Comparison of ENCODE assay signal across 27 cellular contexts in genomic region chr14:88179725-88180124, GRCh38.
DNase-seq lines count a peak whose midpoint lies in the region; ATAC-seq, FAIRE-seq and TF ChIP-seq lines count a peak whose summit lies in the region.
"Had no signal": no experiment of that assay in that cellular context is flagged by ENCODE, and none has a peak within 500 bp of the region (broad histone marks: within the 10 kb centered on the region; RNA-seq: fewer than 3 reads in every experiment).

No MANE protein-coding gene starts in this region.

- H3K27me3 ChIP-seq in GM12878 (replicated peaks in 1 of 2; ENCODE audit: control insufficient read depth in 2 of 2, insufficient read depth in 2 of 2, low read length in 1 of 2): no peaks in the 10 kb centered on the region; a peak in 2 of 4 replicates
- no peaks in the 10 kb centered on the region for H3K27me3 ChIP-seq in transverse colon

- SMC1A ChIA-PET in GM12878 (lab: Charles Lee; ENCODE audit: uncharacterized antibody, unreplicated experiment): no interaction called here

- H3K36me3 ChIP-seq in GM12878 (ENCODE audit: control insufficient read depth in 2 of 2, insufficient read depth in 2 of 2, low read length in 1 of 2): no peaks in the 10 kb centered on the region
- H3K36me3 ChIP-seq in transverse colon: no peaks in the 10 kb centered on the region
- H3K36me3 ChIP-seq: HAP-1 had no signal

- H2AFZ ChIP-seq in GM12878 (ENCODE audit: control insufficient read depth, low read depth, low read length): no peak overlapping the region
- H2AFZ ChIP-seq: GM23248 had no signal

- POLR2A ChIA-PET in GM12878 (lab: Charles Lee): no interaction called here

- RAD21 ChIA-PET in GM12878 (lab: Charles Lee; ENCODE audit: unreplicated experiment): interaction anchor here (1.6 kb wide), 1 partner anchor 164 kb away, joined by 3 read pairs; no protein-coding TSS in a partner anchor

- H3K4me1 ChIP-seq in GM12878 (ENCODE audit: control insufficient read depth, insufficient read depth, low read length) (no peaks in the 10 kb centered on the region), transverse colon (no peaks in the 10 kb centered on the region)
- H3K4me1 ChIP-seq: HAP-1 had no signal

- H3K9me3 Mint-ChIP-seq in stimulated activated memory B cell treated with anti-CD40 and anti-IgM and Interleukin-4, amounts not matched to agents 10 μg/mL and 1 μg/mL and 100 μg/mL, for 72 hours: no peaks in the 10 kb centered on the region
- H3K9me3 Mint-ChIP-seq: T-cell had no signal

- WGBS in GM12878 (ENCODE audit: insufficient coverage, insufficient replicate concordance, low lambda C conversion rate, missing lambda C conversion rate): 44% methylated on average over 5 of the region's 5 CpGs
- WGBS in transverse colon (ENCODE audit: low coverage in 1 of 2), 2 donors: 85 to 100% methylated on average over 2 to 5 of the region's 5 CpGs

- H3K27ac Mint-ChIP-seq in stimulated activated memory B cell treated with anti-CD40 and anti-IgM and Interleukin-4, amounts not matched to agents 10 μg/mL and 1 μg/mL and 100 μg/mL, for 72 hours: peak overlapping the region; percentile 9
- H3K27ac Mint-ChIP-seq: T-cell had no signal

- peaks cover 28% of the 10 kb centered on the region for H3K4me1 Mint-ChIP-seq in stimulated activated memory B cell treated with anti-CD40 and anti-IgM and Interleukin-4, amounts not matched to agents 10 μg/mL and 1 μg/mL and 100 μg/mL, for 72 hours

- H3K9ac ChIP-seq in GM12878 (ENCODE audit: control insufficient read depth, insufficient read depth, low read length): no peak overlapping the region
- H3K9ac ChIP-seq: GM23248, SK-N-SH had no signal

- intact Hi-C loops in GM12878 (cut with micrococcal nuclease; ENCODE audit: unreplicated experiment) (no loop called here), transverse colon (cut with DNase I; ENCODE audit: low total_unique reads) (no loop called here)

- DNase-seq in MV-4-11 (lab: John Stamatoyannopoulos, UW) (peak; percentile 85), GM12878 (ENCODE audit: low read depth, low spot score) (no peak), NCI-H526 treated with DMSO at 0.1 percent for 48 hours (lab: John Stamatoyannopoulos, UW) (no peak), transverse colon (no peak), SKM-1 treated with dmso at 0.1 percent for 144 hours (lab: John Stamatoyannopoulos, UW; ENCODE audit: unreplicated experiment) (no peak)
- DNase-seq in NK-92 treated with Interleukin-12 subunit alpha and Interleukin-12 subunit beta, amount 100 ng/mL, for 24 hours (lab: John Stamatoyannopoulos, UW): no peak
- DNase-seq: ACHN, AML-193, DMS79 treated with DMSO at 0.1 percent for 48 hours, GM23248, Kasumi-1, NCI-H1417, NCI-H187, NCI-H2107, NCI-H510A treated with DMSO at 0.1 percent for 48 hours, NCI-H82, OCI-M1, Right ventricle myocardium superior, SK-N-SH, T-cell had no signal

- in situ Hi-C loops in GM12878 (cut with MboI) (loop anchor here (10.0 kb wide), 1 partner anchor 235 kb away; no protein-coding TSS in a partner anchor), transverse colon (cut with MboI; ENCODE audit: low pct_ligation_motif_present in 1 of 4, low pct_unique_long_range_greater_than_20kb in 1 of 4, low sequenced_read_pairs in 3 of 4) (loop anchor here in 3 of 4 donors (10.0 to 25.0 kb wide), 5 partner anchors 165 to 383 kb away; partner anchors contain the start of genes PTPN21 (in 1 of the 3), SPATA7 (in 1 of the 3) and ZC3H14 (in 1 of the 3))

- H3K4me2 ChIP-seq in GM12878 (ENCODE audit: control insufficient read depth, insufficient read depth): no peak overlapping the region
- H3K4me2 ChIP-seq: SK-N-SH had no signal

- no peaks in the 10 kb centered on the region for H3K36me3 Mint-ChIP-seq in stimulated activated memory B cell treated with anti-CD40 and anti-IgM and Interleukin-4, amounts not matched to agents 10 μg/mL and 1 μg/mL and 100 μg/mL, for 72 hours
- H3K36me3 Mint-ChIP-seq: CD14-positive monocyte, IgD-negative memory B cell, T-cell had no signal

- no TSS peak for BruUV-seq in GM12878 (replicated peaks; lab: Mats Ljungman, UMichigan)

- H3K79me2 ChIP-seq in GM12878 (ENCODE audit: control insufficient read depth, insufficient read depth, low read length): no peaks in the 10 kb centered on the region

- H3K4me3 ChIP-seq in GM12878 (no peak overlapping the region), transverse colon (no peak overlapping the region)
- H3K4me3 ChIP-seq: GM23248, HAP-1 had no signal

- H3K27me3 Mint-ChIP-seq in stimulated activated memory B cell treated with anti-CD40 and anti-IgM and Interleukin-4, amounts not matched to agents 10 μg/mL and 1 μg/mL and 100 μg/mL, for 72 hours: no peaks in the 10 kb centered on the region
- H3K27me3 Mint-ChIP-seq: IgD-negative memory B cell, T-cell had no signal

- ATAC-seq in HG03060 (IDR thresholded peaks at IDR 0.05; ENCODE audit: low read depth, unreplicated experiment) (peak; percentile 34), GM12878 (no peak)
- ATAC-seq in stimulated activated memory B cell treated with anti-CD40 and anti-IgM and Interleukin-4, amounts not matched to agents 10 μg/mL and 1 μg/mL and 100 μg/mL, for 72 hours: peak; percentile 73
- ATAC-seq: T-cell had no signal

- FAIRE-seq in GM12878 (lab: Jason Lieb, UNC): no peak
- FAIRE-seq: GM19239, HTR-8/SVneo had no signal

- H3K27ac ChIP-seq in GM12878 (ENCODE audit: control insufficient read depth, insufficient read depth) (no peak overlapping the region), transverse colon (no peak overlapping the region)
- H3K27ac ChIP-seq: GM23248 had no signal

- TF ChIP-seq POLR2A in GM12878 (IDR thresholded peaks at IDR 0.05; ENCODE audit: low read depth, low read length) (no peak), transverse colon (IDR thresholded peaks at IDR 0.05) (no peak)

- TF ChIP-seq EP300 in GM12878 (IDR thresholded peaks at IDR 0.05; ENCODE audit: borderline replicate concordance in 1 of 2, control insufficient read depth in 1 of 2, low read depth in 2 of 2, low read length in 2 of 2): no peak
- TF ChIP-seq EP300 in transverse colon (IDR thresholded peaks at IDR 0.05; ENCODE audit: low read depth): no peak

- H3K4me3 Mint-ChIP-seq in stimulated activated memory B cell treated with anti-CD40 and anti-IgM and Interleukin-4, amounts not matched to agents 10 μg/mL and 1 μg/mL and 100 μg/mL, for 72 hours: no peak overlapping the region
- H3K4me3 Mint-ChIP-seq: T-cell had no signal

- CTCF ChIA-PET in GM12878 (lab: Yijun Ruan, JAX): interaction anchor here (2.0 to 2.5 kb wide), 2 partner anchors 10 to 165 kb away, joined by 6 to 9 read pairs; no protein-coding TSS in a partner anchor

- TF ChIP-seq CTCF in GM12878 (IDR thresholded peaks at IDR 0.05 in 2 of 3, conservative IDR thresholded peaks at IDR 0.05 in 1 of 3; ENCODE audit: control insufficient read depth in 2 of 3, extremely low read depth in 1 of 3, insufficient read depth in 1 of 3, low read depth in 3 of 3, low read length in 3 of 3) (no peak), transverse colon (IDR thresholded peaks at IDR 0.05) (no peak)

- no peaks in the 10 kb centered on the region for H4K20me1 ChIP-seq in GM12878 (ENCODE audit: control insufficient read depth, insufficient read depth)

- TF ChIP-seq RAD21 in GM12878 (IDR thresholded peaks at IDR 0.05; ENCODE audit: insufficient read depth, low read depth, low read length): no peak

- no peaks in the 10 kb centered on the region for H3K9me3 ChIP-seq in GM12878 (replicated peaks; ENCODE audit: control insufficient read depth, insufficient read depth, low read length)
- no peaks in the 10 kb centered on the region for H3K9me3 ChIP-seq in transverse colon
- H3K9me3 ChIP-seq: HAP-1, SK-N-SH had no signal

TF ChIP-seq in GM12878, 131 proteins besides CTCF, POLR2A, EP300 and RAD21:
- TF ChIP-seq SPI1 (IDR thresholded peaks at IDR 0.05; ENCODE audit: borderline replicate concordance, insufficient read depth, low read depth, low read length) (peak; percentile 21; the same call in 1 of the 2 replicates), KDM1A (IDR thresholded peaks at IDR 0.05; ENCODE audit: borderline replicate concordance) (no peak)
TF ChIP-seq in GM12878: peak in this region for 1.
